Comparison of ENCODE assay signal across 8 cellular contexts in the genomic region with DNA sequence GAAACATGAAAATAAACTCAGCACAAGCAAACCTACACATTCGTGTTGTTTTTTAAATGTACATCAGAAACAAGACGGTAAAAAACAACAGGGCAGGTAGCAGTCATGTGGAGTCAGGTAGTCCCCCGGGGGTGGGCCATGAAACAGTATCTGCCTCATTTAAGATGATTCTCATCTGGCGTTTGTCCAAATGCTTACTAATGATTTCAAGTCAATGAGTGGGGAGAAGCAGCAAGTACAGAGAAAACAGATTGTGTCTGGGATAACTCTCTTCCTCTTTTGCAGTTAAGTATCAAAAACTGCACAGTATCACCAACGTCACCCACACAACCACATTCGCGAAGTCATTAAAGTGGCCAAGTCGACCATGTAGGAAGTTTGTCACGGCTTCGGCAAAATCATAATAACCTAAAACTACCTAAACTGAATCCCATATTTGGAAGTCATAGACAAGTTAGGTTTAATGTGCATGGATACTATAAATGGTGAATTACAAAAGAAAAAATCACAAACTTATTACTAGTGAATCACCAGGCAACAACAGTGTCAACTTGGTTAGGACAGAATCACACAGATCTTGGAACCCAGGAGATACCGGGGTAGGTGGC. TPM values are rescaled to one million over a fixed set of nuclear protein-coding genes. Genes with fewer than 3 reads are reported as not detected.
DNase-seq lines count a peak whose midpoint lies in the region; ATAC-seq and TF ChIP-seq lines count a peak whose summit lies in the region.

No MANE protein-coding gene starts in this region.

- H3K4me3 ChIP-seq in RWPE2 (ENCODE audit: severe bottlenecking): peak overlapping the region; percentile 67
- peak overlapping the region; percentile 95 for H3K4me3 ChIP-seq in mesodermal cell (ENCODE audit: extremely low read depth, insufficient read depth, low read length, poor library complexity, severe bottlenecking)

- H3K4me3 Mint-ChIP-seq in CD14-positive monocyte: no peak overlapping the region

- no peak overlapping the region for H3K27ac Mint-ChIP-seq in CD14-positive monocyte

- DNase-seq in CD14-positive monocyte (ENCODE audit: low spot score) (peak; percentile 72), KG1 (lab: John Stamatoyannopoulos, UW) (peak; percentile 34), RWPE2 (ENCODE audit: low spot score) (no peak), caudate nucleus (lab: John Stamatoyannopoulos, UW) (no peak)

- WGBS in mesodermal cell (ENCODE audit: insufficient coverage in 2 of 2), 2 experiments: 0% methylated on average over 2 to 5 of the region's 11 CpGs

- no peak for TF ChIP-seq CTCF in CD14-positive monocyte (IDR thresholded peaks at IDR 0.05)
- TF ChIP-seq CTCF in RWPE2 (IDR thresholded peaks at IDR 0.05; ENCODE audit: poor library complexity, severe bottlenecking): no peak

- peak overlapping the region; percentile 93 for H3K27ac ChIP-seq in RWPE2 (ENCODE audit: poor library complexity, severe bottlenecking)
- peak overlapping the region; percentile 100 for H3K27ac ChIP-seq in caudate nucleus (ENCODE audit: low read depth, low read length)
- peak overlapping the region; percentile 100 for H3K27ac ChIP-seq in mesodermal cell (ENCODE audit: low read depth, low read length, severe bottlenecking)

- H3K27me3 Mint-ChIP-seq in CD14-positive monocyte (ENCODE audit: low read depth in 3 of 3): peaks cover under 1 to 14% (median 7%) of the 10 kb centered on the region in 3 donors

- H3K36me3 ChIP-seq in RWPE2 (ENCODE audit: low read depth) (peaks cover 18% of the 10 kb centered on the region), mesodermal cell (ENCODE audit: control insufficient read depth, insufficient read depth, low read length) (no peaks in the 10 kb centered on the region)

- ATAC-seq in GM18909 (IDR thresholded peaks at IDR 0.05; ENCODE audit: poor library complexity, unreplicated experiment) (peak; percentile 29), RWPE2 (ENCODE audit: low read depth) (peak; percentile 18; the same call in 2 of the 3 replicates), HG03439 (IDR thresholded peaks at IDR 0.05; ENCODE audit: unreplicated experiment) (no peak), GM19463 (IDR thresholded peaks at IDR 0.05; ENCODE audit: unreplicated experiment) (no peak)

- intact Hi-C loops in CD14-positive monocyte (cut with micrococcal nuclease): loop anchor here in 1 of 2 donors (5.0 to 10.0 kb wide), 2 partner anchors 148 to 705 kb away; a partner anchor contains a TSS

- H3K4me1 Mint-ChIP-seq in CD14-positive monocyte: peaks cover 29% of the 10 kb centered on the region

- peaks cover 0 to 3% (median 0%) of the 10 kb centered on the region in 7 donors for H3K9me3 Mint-ChIP-seq in CD14-positive monocyte

- H3K9me3 ChIP-seq in RWPE2 (ENCODE audit: severe bottlenecking) (no peaks in the 10 kb centered on the region), mesodermal cell (ENCODE audit: control insufficient read depth, low read length) (no peaks in the 10 kb centered on the region)

- no peaks in the 10 kb centered on the region for H3K27me3 ChIP-seq in RWPE2 (ENCODE audit: insufficient read depth, poor library complexity, severe bottlenecking)

- H3K36me3 Mint-ChIP-seq in CD14-positive monocyte: peaks cover 8 to 13% of the 10 kb centered on the region in 2 donors

- H3K4me1 ChIP-seq in RWPE2 (ENCODE audit: insufficient read depth, poor library complexity, severe bottlenecking): peaks cover 28% of the 10 kb centered on the region
- peaks cover 7% of the 10 kb centered on the region for H3K4me1 ChIP-seq in mesodermal cell (ENCODE audit: control insufficient read depth, insufficient read depth, low read length, poor library complexity, severe bottlenecking)

RNA-seq across cellular contexts. Expression of a gene that starts 1.2 kb away (rescaled TPM):
- polyA plus RNA-seq in CD14-positive monocyte: 100 to 1,000 TPM; 421 to 442 TPM
- polyA plus RNA-seq in mesodermal cell (2013, experiment 1 of 2): 287 TPM
- 279 TPM for polyA plus RNA-seq in mesodermal cell (2013, experiment 2 of 2)

RNA-seq across cellular contexts. Expression of a gene that starts 37.7 kb away (rescaled TPM):
- polyA plus RNA-seq in CD14-positive monocyte: not detected
- 17.8 TPM for polyA plus RNA-seq in mesodermal cell (2013, experiment 1 of 2)
- polyA plus RNA-seq in mesodermal cell (2013, experiment 2 of 2): 19.6 TPM

Comparison
In these comparisons a context has a peak if more than half of its experiments do, and no peak if none do; other contexts are left out.
1. DNase-seq: peak in CD14-positive monocyte (single experiment) and KG1 (single experiment); none in RWPE2 (single experiment) and caudate nucleus (0 of 61).
2. ATAC-seq: peak in GM18909 (single experiment) and RWPE2 (single experiment); none in HG03439 (single experiment) and GM19463 (single experiment).
3. Peak in every context shown above with its lines, with median percentiles within 50 percentile points of each other: H3K27ac ChIP-seq.